ENCODE assay signal across 21 cellular contexts in genomic region chr3:98012974-98013373, GRCh38. TPM values are rescaled to one million over a fixed set of nuclear protein-coding genes. Genes with fewer than 3 reads are reported as not detected.
A peak's percentile ranks its signal among the peaks of the same experiment; 100 is the strongest.
DNase-seq lines count a peak whose midpoint lies in the region; ATAC-seq, FAIRE-seq and TF ChIP-seq lines count a peak whose summit lies in the region.
"Had no signal": no experiment of that assay in that cellular context is flagged by ENCODE, and none has a peak within 500 bp of the region (broad histone marks: within the 10 kb centered on the region; RNA-seq: fewer than 3 reads in every experiment).

No MANE protein-coding gene starts in this region.

- H3K9me3 ChIP-seq in kidney (ENCODE audit: control insufficient read depth in 1 of 2, low read length in 2 of 2) (no peaks in the 10 kb centered on the region), MM.1S (replicated peaks; ENCODE audit: insufficient read depth, low read length) (no peaks in the 10 kb centered on the region)
- H3K9me3 ChIP-seq: BLaER1 treated with 17β-estradiol and CSF1 and Interleukin-3, amounts not matched to agents 10 nM and 100 nM; Peyer's patch; thoracic aorta had no signal

- H3K27me3 ChIP-seq in MM.1S (replicated peaks; ENCODE audit: insufficient read depth, low read length): no peaks in the 10 kb centered on the region
- H3K27me3 ChIP-seq: BLaER1 treated with 17β-estradiol and CSF1 and Interleukin-3, amounts not matched to agents 10 nM and 100 nM; Peyer's patch had no signal

- no peak overlapping the region for H3K4me2 ChIP-seq in MM.1S (ENCODE audit: low read depth, low read length)

- ATAC-seq in GM18861 (IDR thresholded peaks at IDR 0.05; ENCODE audit: unreplicated experiment): no peak
- ATAC-seq: effector memory CD8-positive, alpha-beta T cell had no signal

- no peak overlapping the region for H2AFZ ChIP-seq in MM.1S (ENCODE audit: low read length)

- H3K4me3 ChIP-seq in epithelial cell of esophagus (ENCODE audit: low read length): no peak overlapping the region
- no peak overlapping the region for H3K4me3 ChIP-seq in kidney (ENCODE audit: low read length in 2 of 2)
- H3K4me3 ChIP-seq in MM.1S (ENCODE audit: low read length): no peak overlapping the region
- H3K4me3 ChIP-seq: BLaER1 treated with 17β-estradiol and CSF1 and Interleukin-3, amounts not matched to agents 10 nM and 100 nM; Peyer's patch; skin epidermis; thoracic aorta had no signal

- peak; percentile 41 for FAIRE-seq in kidney (lab: Jason Lieb, UNC)
- FAIRE-seq: GM19239 had no signal

- H3K27ac ChIP-seq in kidney (ENCODE audit: low read depth in 2 of 2, low read length in 2 of 2) (no peak overlapping the region), MM.1S (ENCODE audit: low read length) (no peak overlapping the region)
- H3K27ac ChIP-seq: thoracic aorta had no signal

- no peaks in the 10 kb centered on the region for H3K36me3 ChIP-seq in kidney (ENCODE audit: control insufficient read depth in 1 of 2, insufficient read depth in 2 of 2, low read length in 2 of 2)
- no peaks in the 10 kb centered on the region for H3K36me3 ChIP-seq in MM.1S (replicated peaks; ENCODE audit: insufficient read depth, low read length)
- H3K36me3 ChIP-seq: BLaER1 treated with 17β-estradiol and CSF1 and Interleukin-3, amounts not matched to agents 10 nM and 100 nM; Peyer's patch; thoracic aorta had no signal

- H4K20me1 ChIP-seq in MM.1S (ENCODE audit: insufficient read depth, low read length): no peaks in the 10 kb centered on the region
- H4K20me1 ChIP-seq: BLaER1 treated with 17β-estradiol and CSF1 and Interleukin-3, amounts not matched to agents 10 nM and 100 nM had no signal

- DNase-seq in H4 (ENCODE audit: low spot score) (peak; percentile 27), epithelial cell of esophagus (ENCODE audit: low read depth) (peak; percentile 25), kidney (no peak), stromal cell of bone marrow (ENCODE audit: low read depth) (peak; percentile 51), MM.1S (no peak)
- no peak for DNase-seq in activated CD8-positive, alpha-beta memory T cell treated with anti-CD3 and anti-CD28 coated beads, Interleukin-2, amount 50 U/mL, for 48 hours
- DNase-seq: activated CD4-positive, alpha-beta T cell treated with anti-CD3 and anti-CD28 coated beads, Interleukin-2, amount 10 ng/mL, durations not matched to agents 7 days and 5 days; activated T-cell treated with anti-CD3 and anti-CD28 coated beads, Interleukin-2, amount 50 U/mL, for 1 hour; central memory CD4-positive, alpha-beta T cell; effector memory CD8-positive, alpha-beta T cell; islet precursor cell; NCI-H1105; Peyer's patch; stimulated activated CD4-positive, alpha-beta T cell treated with anti-CD3 and anti-CD28 coated beads, Interleukin-4, amount 100 ng/mL, for 4 hours; SW 1271 had no signal

- no peak for TF ChIP-seq CTCF in epithelial cell of esophagus (IDR thresholded peaks at IDR 0.05; ENCODE audit: insufficient read depth, low read depth, low read length, missing control alignments)
- no peak for TF ChIP-seq CTCF in kidney (IDR thresholded peaks at IDR 0.05; ENCODE audit: borderline replicate concordance, extremely low read depth, insufficient read depth)
- TF ChIP-seq CTCF in MM.1S (IDR thresholded peaks at IDR 0.05; ENCODE audit: low read length): no peak

- H3K79me2 ChIP-seq in MM.1S (ENCODE audit: low read length): no peaks in the 10 kb centered on the region

- peaks cover 11% of the 10 kb centered on the region for H3F3A ChIP-seq in MM.1S (ENCODE audit: insufficient read depth, low read length)

- no peak overlapping the region for H3K9ac ChIP-seq in kidney (ENCODE audit: low read length in 2 of 2)
- no peak overlapping the region for H3K9ac ChIP-seq in MM.1S (ENCODE audit: low read length)
- H3K9ac ChIP-seq: BLaER1 treated with 17β-estradiol and CSF1 and Interleukin-3, amounts not matched to agents 10 nM and 100 nM had no signal

- H3K9me2 ChIP-seq in MM.1S (replicated peaks; ENCODE audit: insufficient read depth, low read length): no peaks in the 10 kb centered on the region

- H3K4me1 ChIP-seq in kidney (ENCODE audit: control insufficient read depth in 1 of 2, insufficient read depth in 1 of 2, low read depth in 1 of 2, low read length in 2 of 2) (peaks cover 0 to 7% of the 10 kb centered on the region in 2 donors), MM.1S (ENCODE audit: low read length) (peaks cover 22% of the 10 kb centered on the region)
- H3K4me1 ChIP-seq: Peyer's patch had no signal

- intact Hi-C loops in kidney (cut with DNase I): no loop called here

RNA-seq across cellular contexts. Expression of gene GABRR3, which starts 22.1 kb away (rescaled TPM):
- total RNA-seq in H4 (2014; rRNA removed; shearing (Covaris generic)): not detected in 2 replicates
- total RNA-seq in kidney: not detected
- polyA plus RNA-seq in kidney (ENCODE audit: insufficient read depth, low read depth, low replicate concordance): not detected
- total RNA-seq: activated CD4-positive, alpha-beta T cell treated with anti-CD3 and anti-CD28 coated beads, Interleukin-2, amount 10 ng/mL, durations not matched to agents 7 days and 5 days; mucosa of gallbladder; Peyer's patch; thoracic aorta had no signal

RNA-seq across cellular contexts. Expression of gene RIOX2, which starts 40.7 kb away (rescaled TPM):
- total RNA-seq in H4 (2014; rRNA removed; shearing (Covaris generic)): 25.3 and 32.6 TPM in 2 replicates
- 26.7 TPM for total RNA-seq in kidney
- 19.8 TPM for polyA plus RNA-seq in kidney (ENCODE audit: insufficient read depth, low read depth, low replicate concordance)

Comparison
In these comparisons a context has a peak if more than half of its experiments do, and no peak if none do; other contexts are left out.
1. DNase-seq: peak in H4 (single experiment), epithelial cell of esophagus (single experiment) and stromal cell of bone marrow (single experiment); none in kidney (single experiment), MM.1S (single experiment) and activated CD8-positive, alpha-beta memory T cell treated with anti-CD3 and anti-CD28 coated beads, Interleukin-2, amount 50 U/mL, for 48 hours (single experiment).